ENCODE assay signal across 8 cellular contexts in genomic region chr13:46160474-46161066, GRCh38. TPM values are rescaled to one million over a fixed set of nuclear protein-coding genes. Genes with fewer than 3 reads are reported as not detected.
DNase-seq lines count a peak whose midpoint lies in the region; ATAC-seq, FAIRE-seq and TF ChIP-seq lines count a peak whose summit lies in the region.

No MANE protein-coding gene starts in this region.

- no peak for ATAC-seq in HG03045 (IDR thresholded peaks at IDR 0.05; ENCODE audit: unreplicated experiment)

- H4K20me1 ChIP-seq in OCI-LY7 (ENCODE audit: insufficient read depth, low read length) = peaks cover 30% of the 10 kb centered on the region; the same call in 1 of the 2 replicates

- peak overlapping the region; percentile 16 for H3K27ac ChIP-seq in A673 (ENCODE audit: low read depth, low read length, poor library complexity, severe bottlenecking)
- no peak overlapping the region for H3K27ac ChIP-seq in OCI-LY7 (ENCODE audit: low read depth, low read length, poor library complexity, severe bottlenecking)
- H3K27ac ChIP-seq in breast epithelium = no peak overlapping the region
- H3K27ac ChIP-seq in kidney (ENCODE audit: low read depth in 2 of 2, low read length in 2 of 2) = no peak overlapping the region
- no peak overlapping the region for H3K27ac ChIP-seq in suprapubic skin

- no peak overlapping the region for H3K9ac ChIP-seq in kidney (ENCODE audit: low read length in 2 of 2)

- CTCF ChIA-PET in A673 (lab: Charles Lee) = interaction anchor here (0.6 to 1.7 kb wide), 8 partner anchors 11 to 537 kb away, joined by 3 to 6 read pairs (median 3); no protein-coding TSS in a partner anchor
- CTCF ChIA-PET in OCI-LY7 (lab: Charles Lee; ENCODE audit: unreplicated experiment) = no interaction called here

- H3K4me3 ChIP-seq in A673 (ENCODE audit: low read depth, low read length, poor library complexity, severe bottlenecking) (no peak overlapping the region), OCI-LY7 (ENCODE audit: low read depth, low read length, poor library complexity, severe bottlenecking) (no peak overlapping the region), breast epithelium (no peak overlapping the region), kidney (ENCODE audit: low read length in 2 of 2) (no peak overlapping the region), suprapubic skin (no peak overlapping the region)

- TF ChIP-seq POLR2A in breast epithelium (IDR thresholded peaks at IDR 0.05) (no peak), suprapubic skin (IDR thresholded peaks at IDR 0.05) (no peak)

- TF ChIP-seq CTCF in A673 (conservative IDR thresholded peaks at IDR 0.05; ENCODE audit: low read depth, low read length) = peak; percentile 77
- TF ChIP-seq CTCF in OCI-LY7 (conservative IDR thresholded peaks at IDR 0.05; ENCODE audit: low read length) = peak; percentile 93
- TF ChIP-seq CTCF in breast epithelium (IDR thresholded peaks at IDR 0.05) = peak; percentile 52 to 79 (median 69)
- peak; percentile 86 for TF ChIP-seq CTCF in kidney (IDR thresholded peaks at IDR 0.05; ENCODE audit: borderline replicate concordance, extremely low read depth, insufficient read depth)
- TF ChIP-seq CTCF in suprapubic skin (IDR thresholded peaks at IDR 0.05) = peak; percentile 52 to 65

- peaks cover 13% of the 10 kb centered on the region for H3K4me1 ChIP-seq in A673 (ENCODE audit: insufficient read depth, low read length, poor library complexity, severe bottlenecking)
- H3K4me1 ChIP-seq in OCI-LY7 (ENCODE audit: insufficient read depth, low read length, poor library complexity, severe bottlenecking) = peaks cover 32% of the 10 kb centered on the region
- no peaks in the 10 kb centered on the region for H3K4me1 ChIP-seq in breast epithelium
- H3K4me1 ChIP-seq in kidney (ENCODE audit: control insufficient read depth in 1 of 2, insufficient read depth in 1 of 2, low read depth in 1 of 2, low read length in 2 of 2) = no peaks in the 10 kb centered on the region
- peaks cover 4% of the 10 kb centered on the region for H3K4me1 ChIP-seq in suprapubic skin

- no peaks in the 10 kb centered on the region for H3K9me2 ChIP-seq in OCI-LY7 (ENCODE audit: insufficient read depth, low read length)

- no peak for TF ChIP-seq EP300 in suprapubic skin (IDR thresholded peaks at IDR 0.05)

- H2AFZ ChIP-seq in OCI-LY7 (ENCODE audit: low read length) = no peak overlapping the region

- H3K27me3 ChIP-seq in A673 (replicated peaks; ENCODE audit: insufficient read depth, low read depth, low read length, poor library complexity) (no peaks in the 10 kb centered on the region), breast epithelium (no peaks in the 10 kb centered on the region), suprapubic skin (no peaks in the 10 kb centered on the region)

- peak overlapping the region; percentile 37; the same call in 1 of the 2 replicates for H3K4me2 ChIP-seq in OCI-LY7 (ENCODE audit: low read length)

- DNase-seq in A673 (ENCODE audit: low spot score) = peak; percentile 91
- peak; percentile 80 for DNase-seq in G401 (ENCODE audit: low spot score)
- DNase-seq in HT1080 (ENCODE audit: low read depth) = peak; percentile 60
- peak; percentile 69 for DNase-seq in OCI-LY7 (ENCODE audit: low spot score)
- DNase-seq in breast epithelium (ENCODE audit: low spot score in 2 of 2) = no peak
- DNase-seq in kidney = no peak
- DNase-seq in suprapubic skin (ENCODE audit: low spot score in 2 of 2) = no peak

- H3K36me3 ChIP-seq in A673 (ENCODE audit: insufficient read depth, low read length, poor library complexity, severe bottlenecking) = no peaks in the 10 kb centered on the region
- peaks cover 90% of the 10 kb centered on the region for H3K36me3 ChIP-seq in OCI-LY7 (ENCODE audit: insufficient read depth, low read length)
- no peaks in the 10 kb centered on the region for H3K36me3 ChIP-seq in breast epithelium
- no peaks in the 10 kb centered on the region for H3K36me3 ChIP-seq in kidney (ENCODE audit: control insufficient read depth in 1 of 2, insufficient read depth in 2 of 2, low read length in 2 of 2)
- H3K36me3 ChIP-seq in suprapubic skin = no peaks in the 10 kb centered on the region

- 25% methylated on average over 4 of the region's 4 CpGs for WGBS in suprapubic skin

- peaks cover 67% of the 10 kb centered on the region for H3K79me2 ChIP-seq in OCI-LY7 (ENCODE audit: insufficient read depth, low read depth, low read length)

- BruUV-seq in A673 (replicated peaks; lab: Mats Ljungman, UMichigan) (no TSS peak), OCI-LY7 (replicated peaks; lab: Mats Ljungman, UMichigan) (no TSS peak)

- no peaks in the 10 kb centered on the region for H3K9me3 ChIP-seq in A673 (ENCODE audit: low read depth, low read length, poor library complexity, severe bottlenecking)
- H3K9me3 ChIP-seq in OCI-LY7 (ENCODE audit: low read length) = peaks cover 13% of the 10 kb centered on the region; the same call in 1 of the 2 replicates
- no peaks in the 10 kb centered on the region for H3K9me3 ChIP-seq in breast epithelium
- no peaks in the 10 kb centered on the region for H3K9me3 ChIP-seq in kidney (ENCODE audit: control insufficient read depth in 1 of 2, low read length in 2 of 2)
- no peaks in the 10 kb centered on the region for H3K9me3 ChIP-seq in suprapubic skin

- intact Hi-C loops in A673 (cut with micrococcal nuclease; ENCODE audit: unreplicated experiment) (loop anchor here (10.0 kb wide), 3 partner anchors 536 to 786 kb away; no protein-coding TSS in a partner anchor), OCI-LY7 (cut with micrococcal nuclease; ENCODE audit: unreplicated experiment) (loop anchor here (2.0 kb wide), 1 partner anchor 24 kb away; no protein-coding TSS in a partner anchor), breast epithelium (cut with DNase I; ENCODE audit: low total_unique reads) (no loop called here), kidney (cut with DNase I) (no loop called here)

- peak; percentile 82 for FAIRE-seq in kidney (lab: Jason Lieb, UNC)

- in situ Hi-C loops in G401 (cut with HindIII; ENCODE audit: low sequenced_read_pairs) = no loop called here

- POLR2A ChIA-PET in A673 (lab: Charles Lee; ENCODE audit: low non-redundant PET) (no interaction called here), OCI-LY7 (lab: Charles Lee) (interaction anchor here (0.8 to 2.4 kb wide), 4 partner anchors 8 to 21 kb away, joined by 4 to 10 read pairs (median 4); no protein-coding TSS in a partner anchor)

RNA-seq across cellular contexts. Expression of gene LCP1, which starts 21.4 kb away (rescaled TPM):
- total RNA-seq in A673 (2021) (6.2 and 9.1 TPM in 2 replicates), OCI-LY7 (2022) (546 and 565 TPM in 2 replicates), breast epithelium (10 to 100 TPM; 28.2 to 94.9 (median 61.3) TPM), kidney (73.5 TPM), suprapubic skin (10 to 100 TPM; 16.1 to 50.2 (median 27.4) TPM)
- total RNA-seq in G401 (2014; rRNA removed; shearing (Covaris generic)) = not detected in 2 replicates
- total RNA-seq in HT1080 (2014; rRNA removed; shearing (Covaris generic)) = 344 and 370 TPM in 2 replicates
- polyA plus RNA-seq in HT1080 (2015; cell fraction: cytosol; rRNA removed) = 67.5 and 70.0 TPM in 2 replicates
- polyA plus RNA-seq in HT1080 (2015; cell fraction: nucleus; rRNA removed) = 196 and 227 TPM in 2 replicates
- total RNA-seq in OCI-LY7 (2014; rRNA removed; shearing (Covaris generic)) = 292 and 319 TPM in 2 replicates
- 5.6 TPM for polyA plus RNA-seq in kidney (ENCODE audit: insufficient read depth, low read depth, low replicate concordance)

RNA-seq across cellular contexts. Expression of gene LRRC63, which starts 51.2 kb away (rescaled TPM):
- 0.74 and 0.82 TPM in 2 replicates for total RNA-seq in A673 (2021)
- not detected in 2 replicates for total RNA-seq in G401 (2014; rRNA removed; shearing (Covaris generic))
- 0.03 and 0.33 TPM in 2 replicates for total RNA-seq in HT1080 (2014; rRNA removed; shearing (Covaris generic))
- 0.31 TPM in 1 of 2 replicates, not detected in the other for polyA plus RNA-seq in HT1080 (2015; cell fraction: cytosol; rRNA removed)
- polyA plus RNA-seq in HT1080 (2015; cell fraction: nucleus; rRNA removed) = 0.08 TPM in 2 replicates
- total RNA-seq in OCI-LY7 (2014; rRNA removed; shearing (Covaris generic)) = not detected in 2 replicates
- total RNA-seq in OCI-LY7 (2022) = not detected in 2 replicates
- under 1 TPM; 0.15 to 0.33 (median 0.16) TPM for total RNA-seq in breast epithelium
- 0.31 TPM for total RNA-seq in kidney
- polyA plus RNA-seq in kidney (ENCODE audit: insufficient read depth, low read depth, low replicate concordance) = 0.17 TPM
- not detected for total RNA-seq in suprapubic skin

RNA-seq across cellular contexts. Expression of gene CPB2, which starts 55.7 kb away (rescaled TPM):
- total RNA-seq in A673 (2021) (5.0 and 5.5 TPM in 2 replicates), OCI-LY7 (2022) (not detected in 2 replicates), breast epithelium (not detected), kidney (not detected), suprapubic skin (1 to 10 TPM in 1 of 4 donors, under 1 TPM in 1, not detected in 2; 0.38 to 1.1 TPM)
- not detected in 2 replicates for total RNA-seq in G401 (2014; rRNA removed; shearing (Covaris generic))
- total RNA-seq in HT1080 (2014; rRNA removed; shearing (Covaris generic)) = 0.21 TPM in 1 of 2 replicates, not detected in the other
- polyA plus RNA-seq in HT1080 (2015; cell fraction: cytosol; rRNA removed) = 0.06 and 0.28 TPM in 2 replicates
- polyA plus RNA-seq in HT1080 (2015; cell fraction: nucleus; rRNA removed) = not detected in 2 replicates
- not detected in 2 replicates for total RNA-seq in OCI-LY7 (2014; rRNA removed; shearing (Covaris generic))
- not detected for polyA plus RNA-seq in kidney (ENCODE audit: insufficient read depth, low read depth, low replicate concordance)

Comparison
In these comparisons a context has a peak if more than half of its experiments do, and no peak if none do; other contexts are left out.
1. DNase-seq: peak in A673 (single experiment), G401 (single experiment), HT1080 (single experiment) and OCI-LY7 (single experiment); none in breast epithelium (0 of 2), kidney (single experiment) and suprapubic skin (0 of 2).
2. intact Hi-C loops: an anchor here in A673 (10.0 kb wide) and OCI-LY7 (2.0 kb wide); none called in breast epithelium and kidney.
3. Peak in every context shown above with its lines, with median percentiles within 50 percentile points of each other: CTCF ChIP-seq.